In genomic region chr22:39529487-39529851, GRCh38 we compare ENCODE assay signal across 10 cellular contexts. TPM values are rescaled to one million over a fixed set of nuclear protein-coding genes. Genes with fewer than 3 reads are reported as not detected.
DNase-seq lines count a peak whose midpoint lies in the region; ATAC-seq and TF ChIP-seq lines count a peak whose summit lies in the region.
"Had no signal": no experiment of that assay in that cellular context is flagged by ENCODE, and none has a peak within 500 bp of the region (broad histone marks: within the 10 kb centered on the region; RNA-seq: fewer than 3 reads in every experiment).

No MANE protein-coding gene starts in this region.

- peaks cover 18% of the 10 kb centered on the region for H3K36me3 Mint-ChIP-seq in neural crest cell (ENCODE audit: low read depth)

- H3K4me2 ChIP-seq in BLaER1 treated with 17β-estradiol and CSF1 and Interleukin-3, amounts not matched to agents 10 nM and 100 nM, result peak overlapping the region; percentile 95 to 100 (median 99)
- H3K4me2 ChIP-seq in IMR-90 (ENCODE audit: low read depth, low read length), result no peak overlapping the region

- H3K4ac ChIP-seq in IMR-90 (ENCODE audit: low read depth, low read length), result no peak overlapping the region

- no peak overlapping the region for H4K91ac ChIP-seq in IMR-90 (ENCODE audit: insufficient read depth, low read depth, low read length)

- peaks cover 20 to 59% (median 41%) of the 10 kb centered on the region in 11 experiments for H3K36me3 ChIP-seq in BLaER1 treated with 17β-estradiol and CSF1 and Interleukin-3, amounts not matched to agents 10 nM and 100 nM
- peaks cover 13% of the 10 kb centered on the region for H3K36me3 ChIP-seq in IMR-90 (ENCODE audit: control insufficient read depth, insufficient read depth, low read length)
- no peaks in the 10 kb centered on the region for H3K36me3 ChIP-seq in breast epithelium

- H3K4me3 ChIP-seq in BLaER1 treated with 17β-estradiol and CSF1 and Interleukin-3, amounts not matched to agents 10 nM and 100 nM, result peak overlapping the region; percentile 49 to 95 (median 62); a peak in 19 of 20 replicates
- no peak overlapping the region for H3K4me3 ChIP-seq in IMR-90 (ENCODE audit: insufficient read depth, low read depth, low read length)
- H3K4me3 ChIP-seq in breast epithelium, result peak overlapping the region in 2 of 3 donors; percentile 20 to 56

- H2BK5ac ChIP-seq in IMR-90 (ENCODE audit: low read depth, low read length, poor library complexity, severe bottlenecking), result no peak overlapping the region

- H3K27me3 Mint-ChIP-seq in neural crest cell (ENCODE audit: low read depth), result peaks cover 29% of the 10 kb centered on the region

- no peak overlapping the region for H2AK5ac ChIP-seq in IMR-90 (ENCODE audit: low read depth, low read length)

- WGBS in IMR-90 (ENCODE audit: extremely low coverage in 2 of 2, insufficient read length in 1 of 2), 2 experiments, result 66% methylated on average over 13 of the region's 17 CpGs; no CpG with 5 or more reads in 1 of the 2 experiments

- intact Hi-C loops in IMR-90 (cut with micrococcal nuclease) (loop anchor here (10.0 kb wide), 1 partner anchor 125 kb away; no protein-coding TSS in a partner anchor), breast epithelium (cut with DNase I; ENCODE audit: low total_unique reads) (loop anchor here (5.0 to 10.0 kb wide), 2 partner anchors 215 to 357 kb away; partner anchors contain the start of gene RPL3)

- CTCF ChIA-PET in IMR-90 (lab: Yijun Ruan, JAX), result interaction anchor here (0.6 to 1.7 kb wide), 6 partner anchors 36 to 515 kb away, joined by 3 to 14 read pairs (median 4); no protein-coding TSS in a partner anchor

- POLR2A ChIA-PET in IMR-90 (lab: Charles Lee; ENCODE audit: unreplicated experiment), result interaction anchor here (0.6 to 1.4 kb wide), 2 partner anchors 9 to 72 kb away, joined by 4 read pairs; partner anchors contain the start of gene ATF4

- H3K23ac ChIP-seq in IMR-90 (ENCODE audit: low read depth, low read length), result no peak overlapping the region

- TF ChIP-seq POLR2A in IMR-90 (IDR thresholded peaks at IDR 0.05; ENCODE audit: low read depth, low read length) (no peak), breast epithelium (IDR thresholded peaks at IDR 0.05) (no peak)

- H3K9me3 ChIP-seq in BLaER1 treated with 17β-estradiol and CSF1 and Interleukin-3, amounts not matched to agents 10 nM and 100 nM (replicated peaks in 1 of 11), result no peaks in the 10 kb centered on the region
- H3K9me3 ChIP-seq in IMR-90 (ENCODE audit: control insufficient read depth, insufficient read depth, low read length) (no peaks in the 10 kb centered on the region), breast epithelium (no peaks in the 10 kb centered on the region)

- no peak overlapping the region for H2BK120ac ChIP-seq in IMR-90 (ENCODE audit: low read depth, low read length)

- H4K5ac ChIP-seq in IMR-90 (ENCODE audit: low read depth, low read length), result no peak overlapping the region

- no peak overlapping the region for H3K56ac ChIP-seq in IMR-90 (ENCODE audit: extremely low read depth, insufficient read depth, low read length)

- peak overlapping the region; percentile 73 for H2AK9ac ChIP-seq in IMR-90 (replicated peaks; ENCODE audit: low read depth, low read length, poor library complexity)

- dilution Hi-C loops in IMR-90 (cut with HindIII; ENCODE audit: low sequenced_read_pairs, unreplicated experiment), result no loop called here

- H3K4me1 Mint-ChIP-seq in neural crest cell, result peaks cover 75% of the 10 kb centered on the region

- no peak overlapping the region for H3K14ac ChIP-seq in IMR-90 (replicated peaks; ENCODE audit: low read depth, low read length)

- H3K9me3 Mint-ChIP-seq in neural crest cell, result no peaks in the 10 kb centered on the region

- no peak for ATAC-seq in IMR-90 (ENCODE audit: low read depth)
- ATAC-seq in HG03469 (IDR thresholded peaks at IDR 0.05; ENCODE audit: unreplicated experiment), result no peak
- no peak for ATAC-seq in HG02981 (IDR thresholded peaks at IDR 0.05; ENCODE audit: unreplicated experiment)

- DNase-seq in IMR-90 (no peak), breast epithelium (ENCODE audit: low spot score in 2 of 2) (no peak), neural crest cell (ENCODE audit: low read depth, low spot score) (no peak), SHP77 (lab: John Stamatoyannopoulos, UW) (no peak), caudate nucleus (lab: John Stamatoyannopoulos, UW) (no peak)

- H3K27ac Mint-ChIP-seq in neural crest cell (ENCODE audit: unreplicated experiment), result no peak overlapping the region

- no peak for TF ChIP-seq CTCF in IMR-90 (conservative IDR thresholded peaks at IDR 0.05; ENCODE audit: low read depth, low read length)
- TF ChIP-seq CTCF in breast epithelium (IDR thresholded peaks at IDR 0.05), result no peak
- no peak for TF ChIP-seq CTCF in neural crest cell (conservative IDR thresholded peaks at IDR 0.05)

- peaks cover 39 to 76% (median 72%) of the 10 kb centered on the region in 11 experiments for H4K20me1 ChIP-seq in BLaER1 treated with 17β-estradiol and CSF1 and Interleukin-3, amounts not matched to agents 10 nM and 100 nM
- H4K20me1 ChIP-seq in IMR-90 (ENCODE audit: insufficient read depth, low read length), result peaks cover 63% of the 10 kb centered on the region

- peak overlapping the region; percentile 98 for H3K4me3 Mint-ChIP-seq in neural crest cell

- H3K18ac ChIP-seq in IMR-90 (ENCODE audit: low read depth, low read length), result no peak overlapping the region

- in situ Hi-C loops in IMR-90 (cut with MboI; ENCODE audit: low sequenced_read_pairs), result loop anchor here (10.0 kb wide), 1 partner anchor 215 kb away; the partner anchor contains the start of gene RPL3

- H3K4me1 ChIP-seq in BLaER1 treated with 17β-estradiol and CSF1 and Interleukin-3, amounts not matched to agents 10 nM and 100 nM, result peaks cover 73 to 93% (median 89%) of the 10 kb centered on the region in 10 experiments
- peaks cover 5% of the 10 kb centered on the region for H3K4me1 ChIP-seq in IMR-90 (ENCODE audit: control insufficient read depth, insufficient read depth, low read length)
- H3K4me1 ChIP-seq in breast epithelium, result peaks cover 20 to 29% of the 10 kb centered on the region in 2 donors

- H3K27ac ChIP-seq in BLaER1 treated with 17β-estradiol and CSF1 and Interleukin-3, amounts not matched to agents 10 nM and 100 nM, result peak overlapping the region in 10 of 11 experiments; percentile 20 to 77 (median 54); a peak in 17 of 22 replicates
- no peak overlapping the region for H3K27ac ChIP-seq in IMR-90 (ENCODE audit: insufficient read depth, low read length)
- peak overlapping the region; percentile 33 to 73 for H3K27ac ChIP-seq in breast epithelium
- H3K27ac ChIP-seq in caudate nucleus (ENCODE audit: low read depth, low read length), result no peak overlapping the region

- H3K9me1 ChIP-seq in IMR-90 (ENCODE audit: insufficient read depth, low read length), result peaks cover 2% of the 10 kb centered on the region; the same call in 1 of the 2 replicates

- H3K79me1 ChIP-seq in IMR-90 (ENCODE audit: low read depth in 1 of 2, low read length in 2 of 2), result peaks cover 23 to 71% of the 10 kb centered on the region in 2 experiments

- no peak overlapping the region for H2BK20ac ChIP-seq in IMR-90 (ENCODE audit: low read depth, low read length)

- H2AFZ ChIP-seq in IMR-90 (replicated peaks; ENCODE audit: low read length, poor library complexity), result peak overlapping the region; percentile 83

- H4K8ac ChIP-seq in IMR-90 (ENCODE audit: low read depth in 2 of 2, low read length in 2 of 2), result no peak overlapping the region

- peak overlapping the region; percentile 59 to 95 (median 75) for H3K9ac ChIP-seq in BLaER1 treated with 17β-estradiol and CSF1 and Interleukin-3, amounts not matched to agents 10 nM and 100 nM
- H3K9ac ChIP-seq in IMR-90 (ENCODE audit: low read depth, low read length), result no peak overlapping the region

- TF ChIP-seq RAD21 in IMR-90 (IDR thresholded peaks at IDR 0.05; ENCODE audit: low read length), result no peak

- no peak overlapping the region for H2BK15ac ChIP-seq in IMR-90 (ENCODE audit: low read depth, low read length)

- BruUV-seq in IMR-90 (replicated peaks; lab: Mats Ljungman, UMichigan), result no TSS peak

- H3K27me3 ChIP-seq in BLaER1 treated with 17β-estradiol and CSF1 and Interleukin-3, amounts not matched to agents 10 nM and 100 nM, result no peaks in the 10 kb centered on the region
- H3K27me3 ChIP-seq in IMR-90 (ENCODE audit: control insufficient read depth, insufficient read depth, low read length) (no peaks in the 10 kb centered on the region), breast epithelium (no peaks in the 10 kb centered on the region)

TF ChIP-seq in IMR-90, 13 proteins besides CTCF, POLR2A, EP300 and RAD21 (continues in another document):
- no peak for TF ChIP-seq FOS (IDR thresholded peaks at IDR 0.05; ENCODE audit: low read depth, low read length)
- TF ChIP-seq RCOR1 (IDR thresholded peaks at IDR 0.05; ENCODE audit: insufficient replicate concordance, low read length), result no peak
- TF ChIP-seq CEBPB (IDR thresholded peaks at IDR 0.05; ENCODE audit: low read depth, low read length), result no peak

RNA-seq across cellular contexts. Expression of gene RPS19BP1, which starts 3.1 kb away (rescaled TPM):
- 33.0 and 33.6 TPM in 2 replicates for total RNA-seq in IMR-90 (2012; rRNA removed)
- polyA plus RNA-seq in IMR-90 (2012; rRNA removed), result 95.4 and 117 TPM in 2 replicates
- polyA plus RNA-seq in IMR-90 (2012; cell fraction: cytosol; rRNA removed), result 117 and 206 TPM in 2 replicates
- polyA plus RNA-seq in IMR-90 (2012; cell fraction: nucleus; rRNA removed; ENCODE audit: low replicate concordance), result 65.7 and 74.5 TPM in 2 replicates
- 100 to 1,000 TPM; 112 to 177 (median 159) TPM for total RNA-seq in breast epithelium
- 67.5 and 72.6 TPM in 2 replicates for total RNA-seq in neural crest cell

RNA-seq across cellular contexts. Expression of gene ATF4, which starts 9.1 kb away (rescaled TPM):
- total RNA-seq in IMR-90 (2012; rRNA removed) (136 and 148 TPM in 2 replicates), breast epithelium (100 to 1,000 TPM; 339 to 403 (median 347) TPM), neural crest cell (363 and 364 TPM in 2 replicates)
- polyA plus RNA-seq in IMR-90 (2012; rRNA removed), result 662 and 949 TPM in 2 replicates
- polyA plus RNA-seq in IMR-90 (2012; cell fraction: cytosol; rRNA removed), result 533 and 881 TPM in 2 replicates
- 1,013 and 1,510 TPM in 2 replicates for polyA plus RNA-seq in IMR-90 (2012; cell fraction: nucleus; rRNA removed; ENCODE audit: low replicate concordance)

RNA-seq across cellular contexts. Expression of gene MIEF1, which starts 27.4 kb away (rescaled TPM):
- total RNA-seq in IMR-90 (2012; rRNA removed), result 9.7 and 12.2 TPM in 2 replicates
- polyA plus RNA-seq in IMR-90 (2012; rRNA removed), result 15.0 and 16.9 TPM in 2 replicates
- polyA plus RNA-seq in IMR-90 (2012; cell fraction: cytosol; rRNA removed), result 9.7 and 13.5 TPM in 2 replicates
- 8.6 and 12.3 TPM in 2 replicates for polyA plus RNA-seq in IMR-90 (2012; cell fraction: nucleus; rRNA removed; ENCODE audit: low replicate concordance)
- total RNA-seq in breast epithelium, result 10 to 100 TPM; 19.7 to 24.3 (median 22.9) TPM
- total RNA-seq in neural crest cell, result 43.3 and 45.0 TPM in 2 replicates

RNA-seq across cellular contexts. Expression of gene CACNA1I, which starts 41.1 kb away (rescaled TPM):
- total RNA-seq in IMR-90 (2012; rRNA removed), result under 0.01 TPM in 1 of 2 replicates, not detected in the other
- 0.01 and 0.02 TPM in 2 replicates for polyA plus RNA-seq in IMR-90 (2012; rRNA removed)
- polyA plus RNA-seq in IMR-90 (2012; cell fraction: cytosol; rRNA removed), result 0.01 TPM in 2 replicates
- polyA plus RNA-seq in IMR-90 (2012; cell fraction: nucleus; rRNA removed; ENCODE audit: low replicate concordance), result 0.03 and 0.05 TPM in 2 replicates
- total RNA-seq in breast epithelium, result under 1 TPM; 0.32 to 0.44 (median 0.33) TPM
- total RNA-seq in neural crest cell, result 0.07 TPM in 2 replicates
- total RNA-seq: Daoy, dermis microvascular lymphatic vessel endothelial cell had no signal

Comparison
In these comparisons a context has a peak if more than half of its experiments do, and no peak if none do; other contexts are left out.
1. H3K27ac ChIP-seq: peak in BLaER1 treated with 17β-estradiol and CSF1 and Interleukin-3, amounts not matched to agents 10 nM and 100 nM (10 of 11) and breast epithelium (2 of 2); none in IMR-90 (single experiment) and caudate nucleus (single experiment).